ENCODE assay signal across 8 cellular contexts in genomic region chr10:96831867-96832720, GRCh38. TPM values are rescaled to one million over a fixed set of nuclear protein-coding genes. Genes with fewer than 3 reads are reported as not detected.
DNase-seq lines count a peak whose midpoint lies in the region; ATAC-seq and TF ChIP-seq lines count a peak whose summit lies in the region.

TSS of gene LCOR (plus strand) at chr10:96832298. CDS start at chr10:96949058, 116,760 bp downstream.

- H3K27ac ChIP-seq in KOPT-K1 (ENCODE audit: low read depth, low read length, poor library complexity, severe bottlenecking): peak within 1 kb of the TSS; percentile 88

- H3K4me1 Mint-ChIP-seq in nephron progenitor cell: peaks cover 47% of the 10 kb centered on the region
- H3K4me1 Mint-ChIP-seq in stimulated activated naive CD8-positive, alpha-beta T cell treated with anti-CD3 and anti-CD28 coated beads, Interleukin-15, Interleukin-2, amounts not matched to agents 100 ng/mL and 50 ng/mL, for 24 hours (ENCODE audit: low read depth): peaks cover 57% of the 10 kb centered on the region

- ATAC-seq in GM21723 (IDR thresholded peaks at IDR 0.05; ENCODE audit: unreplicated experiment): peak; percentile 64

- H3K9me3 Mint-ChIP-seq in nephron progenitor cell: no peaks in the 10 kb centered on the region
- no peaks in the 10 kb centered on the region for H3K9me3 Mint-ChIP-seq in stimulated activated naive CD8-positive, alpha-beta T cell treated with anti-CD3 and anti-CD28 coated beads, Interleukin-15, Interleukin-2, amounts not matched to agents 100 ng/mL and 50 ng/mL, for 24 hours

- 0 out of 2 replicates have a peak, but pooled peaks cover 7% of the 10 kb centered on the region for H3K36me3 ChIP-seq in KOPT-K1 (ENCODE audit: insufficient read depth, low read length)

- DNase-seq in DMS79 treated with DMSO at 0.1 percent for 48 hours (lab: John Stamatoyannopoulos, UW) (peak; percentile 43), SHP77 treated with DMSO at 0.1 percent for 48 hours (lab: John Stamatoyannopoulos, UW) (peak; percentile 49), fibroblast of the aortic adventitia (ENCODE audit: low read depth) (peak; percentile 80), nephron progenitor cell (peak; percentile 87)
- DNase-seq in activated effector memory CD4-positive, alpha-beta T cell treated with Interleukin-2 at 50 U/mL for 16 hours: peak; percentile 74

- peaks cover 8% of the 10 kb centered on the region for H3K27me3 Mint-ChIP-seq in nephron progenitor cell (ENCODE audit: low read depth, poor library complexity)
- H3K27me3 Mint-ChIP-seq in stimulated activated naive CD8-positive, alpha-beta T cell treated with anti-CD3 and anti-CD28 coated beads, Interleukin-15, Interleukin-2, amounts not matched to agents 100 ng/mL and 50 ng/mL, for 24 hours: no peaks in the 10 kb centered on the region

- H3K4me3 ChIP-seq in fibroblast of the aortic adventitia (ENCODE audit: low read depth, low read length): peak within 1 kb of the TSS; percentile 84

- peak within 1 kb of the TSS; percentile 98 for H3K27ac Mint-ChIP-seq in nephron progenitor cell
- peak within 1 kb of the TSS; percentile 98 for H3K27ac Mint-ChIP-seq in stimulated activated naive CD8-positive, alpha-beta T cell treated with anti-CD3 and anti-CD28 coated beads, Interleukin-15, Interleukin-2, amounts not matched to agents 100 ng/mL and 50 ng/mL, for 24 hours

- H3K9me3 ChIP-seq in KOPT-K1 (ENCODE audit: insufficient read depth, low read length, poor library complexity, severe bottlenecking): no peaks in the 10 kb centered on the region

- H3K4me3 Mint-ChIP-seq in nephron progenitor cell: peak within 1 kb of the TSS; percentile 99
- H3K4me3 Mint-ChIP-seq in stimulated activated naive CD8-positive, alpha-beta T cell treated with anti-CD3 and anti-CD28 coated beads, Interleukin-15, Interleukin-2, amounts not matched to agents 100 ng/mL and 50 ng/mL, for 24 hours: peak within 1 kb of the TSS; percentile 92

- TF ChIP-seq CTCF in fibroblast of the aortic adventitia (IDR thresholded peaks at IDR 0.05; ENCODE audit: insufficient read depth, low read length) (no peak), nephron progenitor cell (IDR thresholded peaks at IDR 0.05) (no peak)

- H3K36me3 Mint-ChIP-seq in nephron progenitor cell (ENCODE audit: low read depth): peaks cover 18% of the 10 kb centered on the region
- peaks cover 20% of the 10 kb centered on the region for H3K36me3 Mint-ChIP-seq in stimulated activated naive CD8-positive, alpha-beta T cell treated with anti-CD3 and anti-CD28 coated beads, Interleukin-15, Interleukin-2, amounts not matched to agents 100 ng/mL and 50 ng/mL, for 24 hours (ENCODE audit: low read depth)

RNA-seq across cellular contexts. Expression of gene LCOR, which starts in this region (rescaled TPM):
- 29.9 and 32.2 TPM in 2 replicates for total RNA-seq in fibroblast of the aortic adventitia (ENCODE audit: low replicate concordance)

Comparison
In these comparisons a context has a peak if more than half of its experiments do, and no peak if none do; other contexts are left out.
1. Peak in every context shown above with its lines: DNase-seq, ATAC-seq, H3K4me3 ChIP-seq and H3K27ac ChIP-seq.